In genomic region chr7:67843001-67843400, GRCh38 we compare ENCODE assay signal across 19 cellular contexts.
"Had no signal": no experiment of that assay in that cellular context is flagged by ENCODE, and none has a peak within 500 bp of the region (broad histone marks: within the 10 kb centered on the region; RNA-seq: fewer than 3 reads in every experiment).

No MANE protein-coding gene starts in this region.

- H3K9me3 ChIP-seq: colonic mucosa, neutrophil, thoracic aorta had no signal

- DNase-seq: colonic mucosa; dermis blood vessel endothelial cell; erythroblast; foreskin melanocyte; head of caudate nucleus; hippocampal formation; left colon; left ventricle myocardium superior; mesenchymal stem cell; naive thymus-derived CD4-positive, alpha-beta T cell; nephron progenitor cell; psoas muscle; stimulated activated CD4-positive, alpha-beta T cell treated with anti-CD3 and anti-CD28 coated beads, Interleukin-2, amount 100 ng/mL, for 24 hours; stimulated activated naive CD4-positive, alpha-beta T cell; stomach; transverse colon had no signal

- H3K36me3 ChIP-seq: colonic mucosa, neutrophil, stomach, thoracic aorta, transverse colon had no signal

- H3K27me3 ChIP-seq: colonic mucosa, neutrophil, stomach, transverse colon had no signal

- H3K4me3 ChIP-seq: colonic mucosa, lung, psoas muscle, stomach, thoracic aorta, transverse colon had no signal

- H3K27ac ChIP-seq: colonic mucosa, neutrophil, psoas muscle, stomach, thoracic aorta, transverse colon had no signal

- H3K4me1 ChIP-seq: colonic mucosa, psoas muscle, transverse colon had no signal
